In genomic region chr3:196568246-196569002, GRCh38 we compare ENCODE assay signal across 1 cellular context.
TF ChIP-seq lines count a peak whose summit lies in the region.

Gene FBXO45 (plus strand): TSS chr3:196568660. CDS start chr3:196568985, 325 bp downstream.
Gene WDR53 (minus strand): TSS chr3:196568554. CDS start chr3:196561475, 7,079 bp downstream.

TF ChIP-seq in HepG2, 621 proteins besides CTCF, POLR2A, EP300 and RAD21 (continued from another document and continues in another):
- peak; percentile 91 for TF ChIP-seq HMGXB3 (CRISPR knock-in tag; IDR thresholded peaks at IDR 0.05; ENCODE audit: borderline replicate concordance)
- TF ChIP-seq JDP2 (CRISPR knock-in tag; IDR thresholded peaks at IDR 0.05; ENCODE audit: borderline replicate concordance), result no peak
- TF ChIP-seq ZNF496 (CRISPR knock-in tag; IDR thresholded peaks at IDR 0.05; ENCODE audit: insufficient replicate concordance), result no peak
- TF ChIP-seq KDM2A (CRISPR knock-in tag; IDR thresholded peaks at IDR 0.05; ENCODE audit: borderline replicate concordance, low read depth), result peak; percentile 96
- no peak for TF ChIP-seq ZNF282 (IDR thresholded peaks at IDR 0.05; ENCODE audit: partially characterized antibody)
- TF ChIP-seq ZFP91 (CRISPR knock-in tag; IDR thresholded peaks at IDR 0.05; ENCODE audit: borderline replicate concordance), result peak; percentile 60
- TF ChIP-seq KDM5A (IDR thresholded peaks at IDR 0.05; ENCODE audit: borderline replicate concordance, low read length), result peak; percentile 98
- peak; percentile 69; the same call in 1 of the 2 replicates for TF ChIP-seq E2F2 (CRISPR knock-in tag; IDR thresholded peaks at IDR 0.05; ENCODE audit: borderline replicate concordance)
- no peak for TF ChIP-seq NR2F2 (IDR thresholded peaks at IDR 0.05; ENCODE audit: borderline replicate concordance, low read depth)
- TF ChIP-seq TEAD2 (CRISPR knock-in tag; IDR thresholded peaks at IDR 0.05), result 0 out of 2 replicates have a peak, but pooled peaks have one; percentile 13
- peak; percentile 63 for TF ChIP-seq SMAD3 (CRISPR knock-in tag; IDR thresholded peaks at IDR 0.05)
- TF ChIP-seq NCOA2 (CRISPR knock-in tag; IDR thresholded peaks at IDR 0.05), result peak; percentile 47; the same call in 1 of the 2 replicates
- peak; percentile 32; the same call in 1 of the 2 replicates for TF ChIP-seq ZBTB4 (CRISPR knock-in tag; IDR thresholded peaks at IDR 0.05; ENCODE audit: borderline replicate concordance)
- peak; percentile 78; the same call in 1 of the 2 replicates for TF ChIP-seq ZBTB2 (CRISPR knock-in tag; IDR thresholded peaks at IDR 0.05; ENCODE audit: low read depth)
- TF ChIP-seq ASH2L (IDR thresholded peaks at IDR 0.05; ENCODE audit: insufficient read length, low read depth, low read length), result peak; percentile 83
- no peak for TF ChIP-seq ZNF619 (CRISPR knock-in tag; IDR thresholded peaks at IDR 0.05)
- TF ChIP-seq NBN (conservative IDR thresholded peaks at IDR 0.05), result no peak
- peak; percentile 82 for TF ChIP-seq ISL2 (CRISPR knock-in tag; IDR thresholded peaks at IDR 0.05)
- no peak for TF ChIP-seq ZNF256 (CRISPR knock-in tag; conservative IDR thresholded peaks at IDR 0.05)
- no peak for TF ChIP-seq ATM (IDR thresholded peaks at IDR 0.05; ENCODE audit: borderline replicate concordance)
- no peak for TF ChIP-seq MBD4 (IDR thresholded peaks at IDR 0.05; ENCODE audit: borderline replicate concordance, low read length)
- no peak for TF ChIP-seq GATAD2A (CRISPR knock-in tag; IDR thresholded peaks at IDR 0.05)
- no peak for TF ChIP-seq NPAS2 (CRISPR knock-in tag; IDR thresholded peaks at IDR 0.05; ENCODE audit: borderline replicate concordance)
- no peak for TF ChIP-seq MAFG (CRISPR knock-in tag; IDR thresholded peaks at IDR 0.05)
- TF ChIP-seq ATF2 (CRISPR knock-in tag; IDR thresholded peaks at IDR 0.05), result 0 out of 2 replicates have a peak, but pooled peaks have one; percentile 77
- peak; percentile 96 for TF ChIP-seq MXD4 (CRISPR knock-in tag; IDR thresholded peaks at IDR 0.05)
- TF ChIP-seq SP4 (CRISPR knock-in tag; IDR thresholded peaks at IDR 0.05), result peak; percentile 89
- no peak for TF ChIP-seq IRF1 (CRISPR knock-in tag; IDR thresholded peaks at IDR 0.05; ENCODE audit: low read depth)
- TF ChIP-seq ZNF18 (CRISPR knock-in tag; IDR thresholded peaks at IDR 0.05; ENCODE audit: insufficient replicate concordance), result no peak
- TF ChIP-seq JARID2 (CRISPR knock-in tag; IDR thresholded peaks at IDR 0.05; ENCODE audit: insufficient replicate concordance), result no peak
- peak; percentile 56; the same call in 1 of the 2 replicates for TF ChIP-seq ZNF607 (CRISPR knock-in tag; IDR thresholded peaks at IDR 0.05; ENCODE audit: borderline replicate concordance)
- TF ChIP-seq ZBTB26 (CRISPR knock-in tag; IDR thresholded peaks at IDR 0.05; ENCODE audit: borderline replicate concordance), result 0 out of 2 replicates have a peak, but pooled peaks have one; percentile 76
- no peak; the same call in 1 of the 2 replicates for TF ChIP-seq ZNF460 (CRISPR knock-in tag; IDR thresholded peaks at IDR 0.05; ENCODE audit: borderline replicate concordance)
- peak; percentile 62 for TF ChIP-seq ZNF768 (CRISPR knock-in tag; IDR thresholded peaks at IDR 0.05)
- TF ChIP-seq YEATS4 (CRISPR knock-in tag; IDR thresholded peaks at IDR 0.05; ENCODE audit: borderline replicate concordance), result peak; percentile 77
- peak; percentile 45; the same call in 1 of the 2 replicates for TF ChIP-seq ZXDC (CRISPR knock-in tag; IDR thresholded peaks at IDR 0.05)
- no peak for TF ChIP-seq ZNF34 (CRISPR knock-in tag; IDR thresholded peaks at IDR 0.05; ENCODE audit: borderline replicate concordance)
- no peak for TF ChIP-seq ZNF121 (CRISPR knock-in tag; IDR thresholded peaks at IDR 0.05)
- no peak for TF ChIP-seq FOXP1 (IDR thresholded peaks at IDR 0.05)
- TF ChIP-seq FOXP1 (CRISPR knock-in tag; IDR thresholded peaks at IDR 0.05), result no peak
